Comparison of ENCODE assay signal across 12 cellular contexts in the genomic region with DNA sequence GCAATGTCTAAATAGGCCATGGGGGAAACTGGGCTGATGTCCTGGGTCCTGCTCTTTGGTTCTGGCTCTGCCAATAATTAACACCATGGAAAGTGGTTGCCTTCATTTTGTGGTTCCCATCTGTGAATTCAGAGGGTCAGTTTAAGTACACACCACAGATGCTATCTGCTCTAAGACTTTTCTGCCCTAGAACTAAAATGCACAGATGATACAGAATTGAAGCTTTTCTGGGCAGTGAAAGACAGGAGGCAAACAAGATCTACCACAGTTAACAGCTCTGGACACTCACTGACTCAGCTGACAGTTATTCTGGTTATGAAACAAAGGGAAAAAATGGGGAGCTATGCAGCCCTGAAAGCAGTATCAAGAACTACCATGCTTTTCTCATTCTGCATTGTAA. TPM values are rescaled to one million over a fixed set of nuclear protein-coding genes. Genes with fewer than 3 reads are reported as not detected.
DNase-seq lines count a peak whose midpoint lies in the region; ATAC-seq and TF ChIP-seq lines count a peak whose summit lies in the region.
"Had no signal": no experiment of that assay in that cellular context is flagged by ENCODE, and none has a peak within 500 bp of the region (broad histone marks: within the 10 kb centered on the region; RNA-seq: fewer than 3 reads in every experiment).

No MANE protein-coding gene starts in this region.

- peak overlapping the region; percentile 80 for H2AK9ac ChIP-seq in IMR-90 (replicated peaks; ENCODE audit: low read depth, low read length, poor library complexity)

- H4K8ac ChIP-seq in IMR-90 (ENCODE audit: low read depth in 2 of 2, low read length in 2 of 2), result peak overlapping the region in 1 of 2 experiments; percentile 73; a peak in 2 of 4 replicates

- peak overlapping the region; percentile 70; the same call in 1 of the 2 replicates for H3K27ac ChIP-seq in IMR-90 (ENCODE audit: insufficient read depth, low read length)
- peak overlapping the region in 58 of 59 donors; percentile 20 to 96 (median 90) for H3K27ac ChIP-seq in dorsolateral prefrontal cortex
- no peak overlapping the region for H3K27ac ChIP-seq in CD8-positive, alpha-beta T cell (ENCODE audit: low read depth, low read length)
- H3K27ac ChIP-seq: VCaP had no signal

- H3K14ac ChIP-seq in IMR-90 (replicated peaks; ENCODE audit: low read depth, low read length), result peak overlapping the region; percentile 91

- no peaks in the 10 kb centered on the region for H3K27me3 Mint-ChIP-seq in CD8-positive, alpha-beta T cell (ENCODE audit: low read depth)
- peaks cover 3% of the 10 kb centered on the region for H3K27me3 Mint-ChIP-seq in activated CD4-positive, alpha-beta memory T cell treated with anti-CD3 and anti-CD28 coated beads for 36 hours

- H3K23ac ChIP-seq in IMR-90 (ENCODE audit: low read depth, low read length), result peak overlapping the region; percentile 84

- peak; percentile 71 for ATAC-seq in IMR-90 (ENCODE audit: low read depth)
- no peak for ATAC-seq in CD8-positive, alpha-beta T cell
- ATAC-seq in GM18505 (IDR thresholded peaks at IDR 0.05; ENCODE audit: unreplicated experiment), result no peak
- ATAC-seq: activated naive CD8-positive, alpha-beta T cell treated with anti-CD3 and anti-CD28 coated beads, Interleukin-2, amount 50 U/mL, for 24 hours had no signal

- peak; percentile 42 for TF ChIP-seq RAD21 in IMR-90 (IDR thresholded peaks at IDR 0.05; ENCODE audit: low read length)

- peak overlapping the region; percentile 88 for H3K4ac ChIP-seq in IMR-90 (ENCODE audit: low read depth, low read length)

- H3K79me1 ChIP-seq in IMR-90 (ENCODE audit: low read depth in 1 of 2, low read length in 2 of 2), result peaks cover 16 to 62% of the 10 kb centered on the region in 2 experiments

- H3K4me2 ChIP-seq in IMR-90 (ENCODE audit: low read depth, low read length), result peak overlapping the region; percentile 82

- BruUV-seq in IMR-90 (replicated peaks; lab: Mats Ljungman, UMichigan), result no TSS peak

- no peak overlapping the region; the same call in 2 of the 3 replicates for H2BK15ac ChIP-seq in IMR-90 (ENCODE audit: low read depth, low read length)

- DNase-seq in AG08396 (ENCODE audit: low spot score) (peak; percentile 61), IMR-90 (peak; percentile 84), dorsolateral prefrontal cortex (no peak), medulla oblongata (ENCODE audit: extremely low spot score) (peak; percentile 57), DMS114 treated with DMSO at 0.1 percent for 48 hours (lab: John Stamatoyannopoulos, UW; ENCODE audit: unreplicated experiment) (no peak)
- DNase-seq in CD8-positive, alpha-beta T cell, result no peak
- no peak for DNase-seq in activated CD4-positive, alpha-beta memory T cell treated with anti-CD3 and anti-CD28 coated beads for 36 hours
- DNase-seq: activated naive CD8-positive, alpha-beta T cell treated with anti-CD3 and anti-CD28 coated beads, Interleukin-2, amount 50 U/mL, for 24 hours; Calu3; immature natural killer cell had no signal

- dilution Hi-C loops in IMR-90 (cut with HindIII; ENCODE audit: low sequenced_read_pairs, unreplicated experiment), result no loop called here

- POLR2A ChIA-PET in IMR-90 (lab: Charles Lee; ENCODE audit: unreplicated experiment), result no interaction called here
- POLR2A ChIA-PET in CD8-positive, alpha-beta T cell (lab: Charles Lee), result no interaction called here
- POLR2A ChIA-PET in activated CD4-positive, alpha-beta memory T cell treated with anti-CD3 and anti-CD28 coated beads for 36 hours (lab: Charles Lee), result no interaction called here

- H2AFZ ChIP-seq in IMR-90 (replicated peaks; ENCODE audit: low read length, poor library complexity), result no peak overlapping the region

- no peaks in the 10 kb centered on the region for H3K36me3 Mint-ChIP-seq in CD8-positive, alpha-beta T cell
- no peaks in the 10 kb centered on the region for H3K36me3 Mint-ChIP-seq in activated CD4-positive, alpha-beta memory T cell treated with anti-CD3 and anti-CD28 coated beads for 36 hours
- H3K36me3 Mint-ChIP-seq: immature natural killer cell had no signal

- TF ChIP-seq POLR2A in IMR-90 (IDR thresholded peaks at IDR 0.05; ENCODE audit: low read depth, low read length) (no peak), GM18505 (IDR thresholded peaks at IDR 0.05; ENCODE audit: borderline replicate concordance, extremely low read depth, insufficient read depth, insufficient read length) (no peak)

- TF ChIP-seq CTCF in IMR-90 (conservative IDR thresholded peaks at IDR 0.05; ENCODE audit: low read depth, low read length), result peak; percentile 42
- TF ChIP-seq CTCF in dorsolateral prefrontal cortex (IDR thresholded peaks at IDR 0.05 in 54 of 56, conservative IDR thresholded peaks at IDR 0.05 in 2 of 56; ENCODE audit: low read depth in 1 of 56, partially characterized antibody in 56 of 56), result peak in 18 of 56 donors; percentile 10 to 56 (median 30)
- TF ChIP-seq CTCF in CD8-positive, alpha-beta T cell (IDR thresholded peaks at IDR 0.05), result no peak

- no peaks in the 10 kb centered on the region; the same call in 1 of the 2 replicates for H4K20me1 ChIP-seq in IMR-90 (ENCODE audit: insufficient read depth, low read length)

- no peak overlapping the region; the same call in 1 of the 2 replicates for H2AK5ac ChIP-seq in IMR-90 (ENCODE audit: low read depth, low read length)

- H3K27me3 ChIP-seq in IMR-90 (ENCODE audit: control insufficient read depth, insufficient read depth, low read length) (no peaks in the 10 kb centered on the region), dorsolateral prefrontal cortex (no peaks in the 10 kb centered on the region)
- no peaks in the 10 kb centered on the region for H3K27me3 ChIP-seq in CD8-positive, alpha-beta T cell (ENCODE audit: insufficient read depth, low read length)

- H3K9me3 Mint-ChIP-seq in CD8-positive, alpha-beta T cell, result no peaks in the 10 kb centered on the region
- no peaks in the 10 kb centered on the region for H3K9me3 Mint-ChIP-seq in activated CD4-positive, alpha-beta memory T cell treated with anti-CD3 and anti-CD28 coated beads for 36 hours

- no peaks in the 10 kb centered on the region for H3K4me1 Mint-ChIP-seq in CD8-positive, alpha-beta T cell (ENCODE audit: low read depth)
- no peaks in the 10 kb centered on the region for H3K4me1 Mint-ChIP-seq in activated CD4-positive, alpha-beta memory T cell treated with anti-CD3 and anti-CD28 coated beads for 36 hours (ENCODE audit: low read depth)
- H3K4me1 Mint-ChIP-seq: activated naive CD8-positive, alpha-beta T cell treated with anti-CD3 and anti-CD28 coated beads, Interleukin-2, amount 50 U/mL, for 24 hours; immature natural killer cell had no signal

- peaks cover 9% of the 10 kb centered on the region for H3K9me1 ChIP-seq in IMR-90 (ENCODE audit: insufficient read depth, low read length)

- in situ Hi-C loops in IMR-90 (cut with MboI; ENCODE audit: low sequenced_read_pairs), result no loop called here

- H3K4me1 ChIP-seq in IMR-90 (ENCODE audit: control insufficient read depth, insufficient read depth, low read length), result peaks cover 10% of the 10 kb centered on the region
- H3K4me1 ChIP-seq in CD8-positive, alpha-beta T cell (ENCODE audit: insufficient read depth, low read length), result no peaks in the 10 kb centered on the region

- H4K91ac ChIP-seq in IMR-90 (ENCODE audit: insufficient read depth, low read depth, low read length), result peak overlapping the region; percentile 81

- H2BK20ac ChIP-seq in IMR-90 (ENCODE audit: low read depth, low read length), result peak overlapping the region; percentile 88

- peak overlapping the region; percentile 78 for H2BK120ac ChIP-seq in IMR-90 (ENCODE audit: low read depth, low read length)

- H3K4me3 ChIP-seq in IMR-90 (ENCODE audit: insufficient read depth, low read depth, low read length), result no peak overlapping the region
- no peak overlapping the region for H3K4me3 ChIP-seq in dorsolateral prefrontal cortex
- H3K4me3 ChIP-seq in CD8-positive, alpha-beta T cell (ENCODE audit: low read depth, low read length), result no peak overlapping the region

- no peak overlapping the region for H3K4me3 Mint-ChIP-seq in CD8-positive, alpha-beta T cell
- H3K4me3 Mint-ChIP-seq in activated CD4-positive, alpha-beta memory T cell treated with anti-CD3 and anti-CD28 coated beads for 36 hours, result no peak overlapping the region
- H3K4me3 Mint-ChIP-seq: activated naive CD8-positive, alpha-beta T cell treated with anti-CD3 and anti-CD28 coated beads, Interleukin-2, amount 50 U/mL, for 24 hours; immature natural killer cell had no signal

- intact Hi-C loops in IMR-90 (cut with micrococcal nuclease) (loop anchor here (2.0 kb wide), 1 partner anchor 38 kb away; the partner anchor contains the start of gene APBB2), dorsolateral prefrontal cortex (cut with DNase I) (no loop called here)
- intact Hi-C loops in CD8-positive, alpha-beta T cell (cut with DNase I, micrococcal nuclease), result no loop called here
- intact Hi-C loops in activated CD4-positive, alpha-beta memory T cell treated with anti-CD3 and anti-CD28 coated beads for 36 hours (cut with micrococcal nuclease), result no loop called here

- 0 out of 2 replicates have a peak overlapping the region, but pooled peaks have one; percentile 40 for H3K9ac ChIP-seq in IMR-90 (ENCODE audit: low read depth, low read length)

- peak overlapping the region; percentile 99 for H2BK5ac ChIP-seq in IMR-90 (ENCODE audit: low read depth, low read length, poor library complexity, severe bottlenecking)

- H3K27ac Mint-ChIP-seq in CD8-positive, alpha-beta T cell, result no peak overlapping the region
- no peak overlapping the region for H3K27ac Mint-ChIP-seq in activated CD4-positive, alpha-beta memory T cell treated with anti-CD3 and anti-CD28 coated beads for 36 hours
- H3K27ac Mint-ChIP-seq: activated naive CD8-positive, alpha-beta T cell treated with anti-CD3 and anti-CD28 coated beads, Interleukin-2, amount 50 U/mL, for 24 hours; immature natural killer cell had no signal

- CTCF ChIA-PET in IMR-90 (lab: Yijun Ruan, JAX), result interaction anchor here (0.6 to 1.4 kb wide), 3 partner anchors 12 to 254 kb away, joined by 3 to 5 read pairs (median 3); no protein-coding TSS in a partner anchor
- CTCF ChIA-PET in CD8-positive, alpha-beta T cell (lab: Charles Lee), result interaction anchor here (0.7 kb wide), 1 partner anchor 17 kb away, joined by 3 read pairs; no protein-coding TSS in a partner anchor
- CTCF ChIA-PET in activated CD4-positive, alpha-beta memory T cell treated with anti-CD3 and anti-CD28 coated beads for 36 hours (lab: Charles Lee), result no interaction called here

- H3K9me3 ChIP-seq in IMR-90 (ENCODE audit: control insufficient read depth, insufficient read depth, low read length), result no peaks in the 10 kb centered on the region
- H3K9me3 ChIP-seq in CD8-positive, alpha-beta T cell (ENCODE audit: low read length), result no peaks in the 10 kb centered on the region

- peak overlapping the region; percentile 89 for H3K18ac ChIP-seq in IMR-90 (ENCODE audit: low read depth, low read length)

- H3K56ac ChIP-seq in IMR-90 (ENCODE audit: extremely low read depth, insufficient read depth, low read length), result peak overlapping the region; percentile 56; the same call in 1 of the 2 replicates

- peak overlapping the region; percentile 73; the same call in 1 of the 2 replicates for H4K5ac ChIP-seq in IMR-90 (ENCODE audit: low read depth, low read length)

- H3K36me3 ChIP-seq in IMR-90 (ENCODE audit: control insufficient read depth, insufficient read depth, low read length), result no peaks in the 10 kb centered on the region
- no peaks in the 10 kb centered on the region for H3K36me3 ChIP-seq in CD8-positive, alpha-beta T cell (ENCODE audit: insufficient read depth, low read length)

RNA-seq across cellular contexts. Expression of gene APBB2, which starts 37.3 kb away (rescaled TPM):
- 64.7 and 75.5 TPM in 2 replicates for total RNA-seq in IMR-90 (2012; rRNA removed)
- polyA plus RNA-seq in IMR-90 (2012; rRNA removed), result 41.1 and 47.9 TPM in 2 replicates
- 21.2 and 27.8 TPM in 2 replicates for polyA plus RNA-seq in IMR-90 (2012; cell fraction: cytosol; rRNA removed)
- 50.5 and 115 TPM in 2 replicates for polyA plus RNA-seq in IMR-90 (2012; cell fraction: nucleus; rRNA removed; ENCODE audit: low replicate concordance)
- 100 to 1,000 TPM in 78 of 120 experiments, 10 to 100 TPM in 42; 71.7 to 260 (median 112) TPM for total RNA-seq in dorsolateral prefrontal cortex
- total RNA-seq in CD8-positive, alpha-beta T cell, result under 1 TPM in 1 of 2 experiments, not detected in 1; 0.33 TPM
- 1 to 10 TPM; 1.5 to 1.7 TPM for total RNA-seq in activated CD4-positive, alpha-beta memory T cell treated with anti-CD3 and anti-CD28 coated beads for 36 hours
- polyA plus RNA-seq: immature natural killer cell had no signal

Comparison
In these comparisons a context has a peak if more than half of its experiments do, and no peak if none do; other contexts are left out.
1. DNase-seq: peak in AG08396 (single experiment), IMR-90 (single experiment) and medulla oblongata (single experiment); none in dorsolateral prefrontal cortex (0 of 10), CD8-positive, alpha-beta T cell (0 of 7), activated CD4-positive, alpha-beta memory T cell treated with anti-CD3 and anti-CD28 coated beads for 36 hours (single experiment) and DMS114 treated with DMSO at 0.1 percent for 48 hours (single experiment).
2. RNA of gene APBB2, which starts 37.3 kb away (total RNA-seq): 71.7 to 260 TPM in dorsolateral prefrontal cortex and 64.7 to 75.5 TPM in IMR-90; 1.5 to 1.7 TPM in activated CD4-positive, alpha-beta memory T cell treated with anti-CD3 and anti-CD28 coated beads for 36 hours and 0.33 TPM in CD8-positive, alpha-beta T cell; every median in the first group is over 10 times any median in the second.